8 cellular contexts compared by ENCODE assay signal in the genomic region with DNA sequence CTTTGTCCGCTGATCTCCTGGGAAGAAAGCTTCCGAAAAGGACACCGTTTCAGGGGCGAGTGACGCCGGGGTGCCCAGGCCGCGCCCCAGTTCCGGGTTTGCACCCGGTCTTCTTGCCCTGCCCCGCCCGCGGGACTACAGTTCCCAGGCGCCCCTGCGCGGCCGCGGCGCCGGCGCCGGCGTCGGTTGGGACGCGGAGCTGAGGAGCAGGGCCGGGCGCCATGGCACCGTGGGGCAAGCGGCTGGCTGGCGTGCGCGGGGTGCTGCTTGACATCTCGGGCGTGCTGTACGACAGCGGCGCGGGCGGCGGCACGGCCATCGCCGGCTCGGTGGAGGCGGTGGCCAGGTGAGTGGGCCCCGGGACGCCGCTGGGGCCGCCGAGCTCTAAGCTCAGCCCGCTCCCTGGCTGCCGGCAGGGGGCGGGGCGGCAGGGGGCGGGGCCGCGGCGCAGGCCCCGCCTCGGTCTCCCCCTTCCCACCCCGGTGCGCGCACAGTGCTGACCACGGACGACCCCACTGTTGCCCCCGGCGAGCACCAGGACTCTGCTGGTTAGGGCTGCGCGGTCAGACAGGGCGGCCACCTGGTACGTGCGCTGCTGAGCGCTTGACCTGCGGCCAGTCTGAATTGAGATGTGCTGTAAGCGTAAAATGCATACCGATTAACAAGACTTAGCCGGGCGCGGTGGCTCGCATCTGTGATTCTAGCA. TPM values are rescaled to one million over a fixed set of nuclear protein-coding genes. Genes with fewer than 3 reads are reported as not detected.
DNase-seq lines count a peak whose midpoint lies in the region; ATAC-seq and TF ChIP-seq lines count a peak whose summit lies in the region.

A gene with protein sequence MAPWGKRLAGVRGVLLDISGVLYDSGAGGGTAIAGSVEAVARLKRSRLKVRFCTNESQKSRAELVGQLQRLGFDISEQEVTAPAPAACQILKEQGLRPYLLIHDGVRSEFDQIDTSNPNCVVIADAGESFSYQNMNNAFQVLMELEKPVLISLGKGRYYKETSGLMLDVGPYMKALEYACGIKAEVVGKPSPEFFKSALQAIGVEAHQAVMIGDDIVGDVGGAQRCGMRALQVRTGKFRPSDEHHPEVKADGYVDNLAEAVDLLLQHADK (plus strand): TSS at position 182 of the 706 bp plus-strand sequence. CDS start 40 bp downstream, at position 222.

- H3K4me1 Mint-ChIP-seq in IgD-negative memory B cell: peaks cover 21 to 28% (median 26%) of the 10 kb centered on the region in 3 donors

- peak; percentile 72 for TF ChIP-seq CTCF in neutrophil (IDR thresholded peaks at IDR 0.05)

- H3K4me1 ChIP-seq in neutrophil (ENCODE audit: control insufficient read depth in 1 of 2, insufficient read depth in 1 of 2, low read depth in 1 of 2, low read length in 1 of 2): peaks cover 15 to 20% of the 10 kb centered on the region in 2 experiments
- H3K4me1 ChIP-seq in subcutaneous abdominal adipose tissue (ENCODE audit: control insufficient read depth in 5 of 5, insufficient read depth in 5 of 5, low read length in 5 of 5): peaks cover 0 to 21% (median 8%) of the 10 kb centered on the region in 5 donors

- H3K9ac ChIP-seq in subcutaneous abdominal adipose tissue (ENCODE audit: low read length in 5 of 5): peak within 1 kb of the TSS in 4 of 5 donors; percentile 65 to 77 (median 66)

- peak; percentile 88 for ATAC-seq in GM21576 (IDR thresholded peaks at IDR 0.05; ENCODE audit: unreplicated experiment)

- no peaks in the 10 kb centered on the region for H3K9me3 Mint-ChIP-seq in IgD-negative memory B cell

- H3K27me3 ChIP-seq in neutrophil (peaks cover 22% of the 10 kb centered on the region), subcutaneous abdominal adipose tissue (ENCODE audit: control insufficient read depth in 5 of 5, insufficient read depth in 4 of 5, low read length in 5 of 5) (peaks cover 0 to 4% (median 0%) of the 10 kb centered on the region in 5 donors)

- peak within 1 kb of the TSS; percentile 76 for H3K27ac ChIP-seq in neutrophil
- no peak within 1 kb of the TSS for H3K27ac ChIP-seq in subcutaneous abdominal adipose tissue (ENCODE audit: low read depth, low read length)

- DNase-seq in EH (ENCODE audit: low read depth) (peak; percentile 78), SIG-M5 (lab: John Stamatoyannopoulos, UW) (peak; percentile 14), foreskin melanocyte (peak; percentile 85)
- DNase-seq in activated gamma-delta T cell treated with anti-CD3 and anti-CD28 coated beads, Interleukin-2, amount 50 U/mL, for 16 hours (ENCODE audit: low read depth): peak; percentile 69

- peak within 1 kb of the TSS; percentile 80 to 96 (median 88) for H3K27ac Mint-ChIP-seq in IgD-negative memory B cell

- H3K4me3 ChIP-seq in neutrophil (ENCODE audit: low read depth in 1 of 2, low read length in 1 of 2): peak within 1 kb of the TSS; percentile 68 to 74
- peak within 1 kb of the TSS; percentile 75 to 87 (median 80) for H3K4me3 ChIP-seq in subcutaneous abdominal adipose tissue (ENCODE audit: low read depth in 1 of 5, low read length in 5 of 5)

- peak within 1 kb of the TSS; percentile 69 to 99 (median 93) for H3K4me3 Mint-ChIP-seq in IgD-negative memory B cell

- peaks cover 3% of the 10 kb centered on the region for H3K27me3 Mint-ChIP-seq in IgD-negative memory B cell

- H3K36me3 Mint-ChIP-seq in IgD-negative memory B cell: peaks cover 3% of the 10 kb centered on the region

- H3K9me3 ChIP-seq in neutrophil: no peaks in the 10 kb centered on the region
- H3K9me3 ChIP-seq in subcutaneous abdominal adipose tissue (ENCODE audit: control insufficient read depth in 5 of 5, low read length in 5 of 5): no peaks in the 10 kb centered on the region

- H3K36me3 ChIP-seq in neutrophil (no peaks in the 10 kb centered on the region), subcutaneous abdominal adipose tissue (ENCODE audit: control insufficient read depth in 5 of 5, insufficient read depth in 5 of 5, low read length in 5 of 5) (no peaks in the 10 kb centered on the region)

RNA-seq across cellular contexts. Expression of the gene that starts here (rescaled TPM):
- polyA plus RNA-seq in IgD-negative memory B cell: 52.0 TPM

Comparison
In these comparisons a context has a peak if more than half of its experiments do, and no peak if none do; other contexts are left out.
1. DNase-seq: peak in every context shown above with its lines; median percentile 85 in foreskin melanocyte; 78 in EH; 69 in activated gamma-delta T cell treated with anti-CD3 and anti-CD28 coated beads, Interleukin-2, amount 50 U/mL, for 16 hours; 14 in SIG-M5.